8 cellular contexts compared by ENCODE assay signal in genomic region chr21:32278068-32278467, GRCh38. TPM values are rescaled to one million over a fixed set of nuclear protein-coding genes. Genes with fewer than 3 reads are reported as not detected.
DNase-seq lines count a peak whose midpoint lies in the region; ATAC-seq and TF ChIP-seq lines count a peak whose summit lies in the region.

No MANE protein-coding gene starts in this region.

- H3K4me3 Mint-ChIP-seq in CD14-positive monocyte, result peak overlapping the region; percentile 98 to 99
- H3K4me3 Mint-ChIP-seq in T-cell, result peak overlapping the region; percentile 96 to 99 (median 97)

- H3K36me3 ChIP-seq in HEK293 (ENCODE audit: control insufficient read depth in 2 of 2, insufficient read depth in 1 of 2, low read length in 2 of 2), result peaks cover 11 to 19% of the 10 kb centered on the region in 2 experiments
- H3K36me3 ChIP-seq in skeletal muscle tissue (ENCODE audit: control insufficient read depth in 3 of 3, insufficient read depth in 3 of 3, low read length in 3 of 3), result peaks cover 0 to 6% (median 2%) of the 10 kb centered on the region in 3 donors

- peaks cover 0 to 5% (median 3%) of the 10 kb centered on the region in 7 donors for H3K9me3 Mint-ChIP-seq in CD14-positive monocyte
- no peaks in the 10 kb centered on the region for H3K9me3 Mint-ChIP-seq in T-cell

- H3K4me1 ChIP-seq in HEK293 (ENCODE audit: control insufficient read depth, insufficient read depth, low read length) (peaks cover 6% of the 10 kb centered on the region; the same call in 1 of the 2 replicates), skeletal muscle tissue (ENCODE audit: control insufficient read depth in 3 of 3, insufficient read depth in 3 of 3, low read length in 3 of 3) (peaks cover 15 to 21% (median 17%) of the 10 kb centered on the region in 3 donors)

- H3K27me3 Mint-ChIP-seq in CD14-positive monocyte (ENCODE audit: low read depth in 3 of 3), result peaks cover 0 to 1% (median 0%) of the 10 kb centered on the region in 3 donors
- H3K27me3 Mint-ChIP-seq in T-cell, result no peaks in the 10 kb centered on the region

- DNase-seq in CD14-positive monocyte (ENCODE audit: low spot score) (no peak), T-cell (no peak), germinal center (ENCODE audit: low spot score) (peak; percentile 8), amniotic stem cell (lab: John Stamatoyannopoulos, UW) (no peak)

- H3K9me3 ChIP-seq in HEK293 (ENCODE audit: control insufficient read depth, insufficient read depth, low read depth, low read length), result no peaks in the 10 kb centered on the region
- H3K9me3 ChIP-seq in skeletal muscle tissue (ENCODE audit: control insufficient read depth in 3 of 3, low read length in 3 of 3), result no peaks in the 10 kb centered on the region

- TF ChIP-seq CTCF in CD14-positive monocyte (IDR thresholded peaks at IDR 0.05) (no peak), HEK293 (tag by site-specific recombination; IDR thresholded peaks at IDR 0.05) (no peak)

- ATAC-seq in T-cell (replicated peaks in 1 of 4), result no peak
- no peak for ATAC-seq in GM18870 (IDR thresholded peaks at IDR 0.05; ENCODE audit: unreplicated experiment)
- ATAC-seq in GM19351 (IDR thresholded peaks at IDR 0.05; ENCODE audit: unreplicated experiment), result no peak

- CTCF ChIA-PET in HEK293 (lab: Yijun Ruan, JAX), result no interaction called here
- CTCF ChIA-PET in T-cell (lab: Charles Lee), result no interaction called here

- H3K27ac ChIP-seq in HEK293 (ENCODE audit: extremely low read depth, low read depth, low read length), result peak overlapping the region; percentile 72; the same call in 1 of the 2 replicates
- no peak overlapping the region for H3K27ac ChIP-seq in skeletal muscle tissue (ENCODE audit: low read depth, low read length)

- POLR2A ChIA-PET in HEK293 (lab: Yijun Ruan, JAX), result interaction anchor here (1.0 to 1.5 kb wide), 4 partner anchors 9 to 493 kb away, joined by 3 to 6 read pairs (median 4); partner anchors contain the start of gene PAXBP1
- POLR2A ChIA-PET in T-cell (lab: Charles Lee), result no interaction called here

- peaks cover 14% of the 10 kb centered on the region in 2 donors for H3K36me3 Mint-ChIP-seq in CD14-positive monocyte
- H3K36me3 Mint-ChIP-seq in T-cell, result peaks cover 7% of the 10 kb centered on the region

- H3K27me3 ChIP-seq in skeletal muscle tissue (ENCODE audit: control insufficient read depth in 3 of 3, insufficient read depth in 3 of 3, low read length in 3 of 3), result no peaks in the 10 kb centered on the region

- H3K27ac Mint-ChIP-seq in CD14-positive monocyte (peak overlapping the region in 5 of 7 donors; percentile 45 to 95 (median 88)), T-cell (peak overlapping the region; percentile 49 to 58)

- H3K9ac ChIP-seq in skeletal muscle tissue (ENCODE audit: low read depth in 1 of 3, low read length in 3 of 3), result peak overlapping the region in 2 of 3 donors; percentile 88 to 92

- intact Hi-C loops in CD14-positive monocyte (cut with micrococcal nuclease), result loop anchor here (5.0 to 10.0 kb wide), 4 partner anchors 94 to 1367 kb away; partner anchors contain the start of genes URB1 (in 2 of the 2), CRYZL1 (in 1 of the 2) and ITSN1 (in 1 of the 2)

- H3K4me3 ChIP-seq in HEK293 (ENCODE audit: low read depth, low read length), result peak overlapping the region; percentile 98
- H3K4me3 ChIP-seq in skeletal muscle tissue (ENCODE audit: low read length in 3 of 3), result peak overlapping the region; percentile 96 to 99 (median 99)

- H3K4me1 Mint-ChIP-seq in CD14-positive monocyte (peaks cover 22% of the 10 kb centered on the region), T-cell (peaks cover 22 to 28% (median 27%) of the 10 kb centered on the region in 3 donors)

TF ChIP-seq in HEK293, 187 proteins besides CTCF, POLR2A, EP300 and RAD21:
- TF ChIP-seq ZXDB (tag by site-specific recombination; IDR thresholded peaks at IDR 0.05) (no peak), ZBTB6 (tag by site-specific recombination; IDR thresholded peaks at IDR 0.05) (peak; percentile 78; the same call in 1 of the 2 replicates), ZNF138 (tag by site-specific recombination; IDR thresholded peaks at IDR 0.05; ENCODE audit: borderline replicate concordance) (no peak), MZF1 (tag by site-specific recombination; IDR thresholded peaks at IDR 0.05; ENCODE audit: borderline replicate concordance) (no peak), ZNF792 (tag by site-specific recombination; IDR thresholded peaks at IDR 0.05) (no peak), BCL11A (tag by site-specific recombination; IDR thresholded peaks at IDR 0.05; ENCODE audit: low read depth) (no peak), ZNF560 (tag by site-specific recombination; IDR thresholded peaks at IDR 0.05; ENCODE audit: borderline replicate concordance) (no peak)

RNA-seq across cellular contexts. Expression of gene MIS18A, which starts 0.8 kb away (rescaled TPM):
- 1 to 10 TPM; 2.3 to 2.5 TPM for polyA plus RNA-seq in CD14-positive monocyte
- total RNA-seq in T-cell (1 to 10 TPM; 4.5 to 10.0 (median 9.5) TPM), skeletal muscle tissue (5.7 TPM)

RNA-seq across cellular contexts. Expression of gene MRAP, which starts 20.6 kb away (rescaled TPM):
- not detected for polyA plus RNA-seq in CD14-positive monocyte
- not detected for total RNA-seq in T-cell
- 2.6 TPM for total RNA-seq in skeletal muscle tissue
